Comparison of ENCODE assay signal across 18 cellular contexts in the genomic region with DNA sequence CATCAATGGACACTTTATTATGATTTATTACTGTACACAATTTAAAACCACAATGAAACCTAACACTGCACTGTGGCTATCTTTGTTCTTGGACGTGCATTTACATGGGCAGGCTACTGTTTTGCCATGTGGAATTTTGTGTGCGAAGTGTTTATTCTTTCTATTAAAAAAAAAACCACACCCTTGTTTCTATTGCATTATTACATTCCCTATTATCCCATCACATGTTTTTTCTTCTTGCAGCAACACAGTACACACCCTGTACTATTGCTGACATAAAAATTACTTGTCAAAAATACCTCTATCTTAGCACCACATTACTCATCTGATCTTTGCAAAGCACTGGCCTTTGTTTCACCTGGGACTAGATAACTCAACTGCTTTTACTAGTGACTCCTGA. TPM values are rescaled to one million over a fixed set of nuclear protein-coding genes. Genes with fewer than 3 reads are reported as not detected.
DNase-seq lines count a peak whose midpoint lies in the region; ATAC-seq and TF ChIP-seq lines count a peak whose summit lies in the region.
"Had no signal": no experiment of that assay in that cellular context is flagged by ENCODE, and none has a peak within 500 bp of the region (broad histone marks: within the 10 kb centered on the region; RNA-seq: fewer than 3 reads in every experiment).

No MANE protein-coding gene starts in this region.

- intact Hi-C loops in Calu3 (cut with micrococcal nuclease; ENCODE audit: unreplicated experiment) = no loop called here

- H3K36me3 ChIP-seq in neural cell (ENCODE audit: insufficient read depth, low read length) = peaks cover 10% of the 10 kb centered on the region
- H3K36me3 ChIP-seq: sigmoid colon had no signal

- TF ChIP-seq CTCF in Calu3 (IDR thresholded peaks at IDR 0.05; ENCODE audit: unreplicated experiment) = no peak
- TF ChIP-seq CTCF in neural cell (IDR thresholded peaks at IDR 0.05; ENCODE audit: poor library complexity, severe bottlenecking) = no peak

- H3K9ac ChIP-seq in neural cell (ENCODE audit: low read length) = peak overlapping the region; percentile 87

- H3K4me3 Mint-ChIP-seq in Calu3 (ENCODE audit: low read depth, unreplicated experiment) = no peak overlapping the region

- no peak overlapping the region for H3K27ac Mint-ChIP-seq in Calu3 (ENCODE audit: unreplicated experiment)
- H3K27ac Mint-ChIP-seq: CD8-positive, alpha-beta memory T cell had no signal

- H3K9me3 ChIP-seq in neural cell (ENCODE audit: low read length) = no peaks in the 10 kb centered on the region
- H3K9me3 ChIP-seq: sigmoid colon had no signal

- H2AFZ ChIP-seq in neural cell (ENCODE audit: low read depth, low read length) = no peak overlapping the region

- peak overlapping the region; percentile 92 for H3K4me2 ChIP-seq in neural cell (ENCODE audit: low read length)

- no peak for TF ChIP-seq EP300 in neural cell (conservative IDR thresholded peaks at IDR 0.05; ENCODE audit: poor library complexity, severe bottlenecking)

- peak overlapping the region; percentile 84 for H3K27ac ChIP-seq in neural cell (ENCODE audit: low read length)

- TSS peak; percentile 41 for BruUV-seq in Calu3 (replicated peaks; lab: Mats Ljungman, UMichigan)

- H3F3A ChIP-seq in neural cell (ENCODE audit: insufficient read depth, low read length, poor library complexity, severe bottlenecking) = no peaks in the 10 kb centered on the region

- no peaks in the 10 kb centered on the region for H3K9me2 ChIP-seq in neural cell (ENCODE audit: insufficient read depth, low read length)

- CTCF ChIA-PET in Calu3 (lab: Charles Lee) = no interaction called here

- peaks cover 27% of the 10 kb centered on the region for H3K27me3 Mint-ChIP-seq in Calu3 (ENCODE audit: unreplicated experiment)

- peak overlapping the region; percentile 77 for H3K4me3 ChIP-seq in neural cell (ENCODE audit: low read length)

- no peaks in the 10 kb centered on the region for H4K20me1 ChIP-seq in neural cell (ENCODE audit: insufficient read depth)

- H3K9me3 Mint-ChIP-seq in Calu3 (ENCODE audit: low read depth, unreplicated experiment) = no peaks in the 10 kb centered on the region
- H3K9me3 Mint-ChIP-seq: CD8-positive, alpha-beta memory T cell had no signal

- ATAC-seq in esophagus mucosa = peak; percentile 83
- ATAC-seq in GM21717 (IDR thresholded peaks at IDR 0.05; ENCODE audit: unreplicated experiment) = no peak
- ATAC-seq: HCT116 had no signal

- H3K4me1 Mint-ChIP-seq in Calu3 (ENCODE audit: low read depth, unreplicated experiment) = no peaks in the 10 kb centered on the region

- H3K79me2 ChIP-seq in neural cell (replicated peaks; ENCODE audit: insufficient read depth, low read length) = peaks cover 4% of the 10 kb centered on the region

- TF ChIP-seq RAD21 in neural cell (conservative IDR thresholded peaks at IDR 0.05) = no peak

- H3K27me3 ChIP-seq in neural cell (ENCODE audit: insufficient read depth, low read depth, low read length) = peaks cover 2% of the 10 kb centered on the region
- H3K27me3 ChIP-seq: sigmoid colon had no signal

- peaks cover 24% of the 10 kb centered on the region for H3K36me3 Mint-ChIP-seq in Calu3 (ENCODE audit: insufficient read depth, unreplicated experiment)
- H3K36me3 Mint-ChIP-seq: CD8-positive, alpha-beta memory T cell had no signal

- DNase-seq in Calu3 (no peak), NCI-H748 (lab: John Stamatoyannopoulos, UW; ENCODE audit: unreplicated experiment) (peak; percentile 81), foreskin melanocyte (no peak), NCI-H82 treated with DMSO at 0.1 percent for 48 hours (lab: John Stamatoyannopoulos, UW; ENCODE audit: unreplicated experiment) (no peak), inferior parietal cortex (ENCODE audit: extremely low spot score) (no peak)
- DNase-seq: activated CD4-positive, alpha-beta T cell treated with anti-CD3 and anti-CD28 coated beads for 48 hours; activated gamma-delta T cell; CD8-positive, alpha-beta memory T cell; kidney glomerular epithelial cell; midbrain; NCI-H1694; NCI-H524; sigmoid colon; stimulated activated CD4-positive, alpha-beta T cell treated with anti-CD3 and anti-CD28 coated beads, Interleukin-2, amount 100 ng/mL, for 48 hours had no signal

TF ChIP-seq in neural cell, 6 proteins besides CTCF, POLR2A, EP300 and RAD21:
- no peak for TF ChIP-seq EZH2 (IDR thresholded peaks at IDR 0.05; ENCODE audit: borderline replicate concordance, insufficient read depth, low read length, poor library complexity, severe bottlenecking)
- no peak for TF ChIP-seq TAF1 (IDR thresholded peaks at IDR 0.05; ENCODE audit: low read depth)
- TF ChIP-seq POLR2AphosphoS5 (IDR thresholded peaks at IDR 0.05) = peak; percentile 14

RNA-seq across cellular contexts. Expression of a gene that starts 1.5 kb away (rescaled TPM):
- 1.0 TPM in 2 replicates for total RNA-seq in Calu3 (2022)
- 7.7 TPM for total RNA-seq in esophagus mucosa
- polyA plus RNA-seq in neural cell = 22.9 and 31.1 TPM in 2 replicates
- 219 and 234 TPM in 2 replicates for polyA minus RNA-seq in neural cell
- polyA plus RNA-seq: CD8-positive, alpha-beta memory T cell had no signal
